ENCODE assay signal across 13 cellular contexts in genomic region chr5:59328801-59329296, GRCh38.
DNase-seq lines count a peak whose midpoint lies in the region; ATAC-seq, FAIRE-seq and TF ChIP-seq lines count a peak whose summit lies in the region.
"Had no signal": no experiment of that assay in that cellular context is flagged by ENCODE, and none has a peak within 500 bp of the region (broad histone marks: within the 10 kb centered on the region; RNA-seq: fewer than 3 reads in every experiment).

No MANE protein-coding gene starts in this region.

- no peaks in the 10 kb centered on the region for H4K20me1 ChIP-seq in smooth muscle cell (ENCODE audit: low read depth)

- H3K9me3 ChIP-seq in right atrium auricular region: no peaks in the 10 kb centered on the region
- H3K9me3 ChIP-seq in heart right ventricle: no peaks in the 10 kb centered on the region
- H3K9me3 ChIP-seq in smooth muscle cell (replicated peaks; ENCODE audit: low read depth): no peaks in the 10 kb centered on the region
- H3K9me3 ChIP-seq: adrenal gland had no signal

- no peak for TF ChIP-seq POLR2A in GM12891 (IDR thresholded peaks at IDR 0.05; ENCODE audit: low read depth, low read length)

- intact Hi-C loops in Right ventricle myocardium inferior (cut with DNase I): no loop called here
- intact Hi-C loops in heart right ventricle (cut with DNase I): loop anchor here in 1 of 10 donors (5.0 kb wide), 1 partner anchor 42 kb away; no protein-coding TSS in a partner anchor
- intact Hi-C loops in posterior vena cava (cut with DNase I): no loop called here

- 39 to 45% methylated on average over 6 of the region's 6 CpGs for WGBS in heart right ventricle, 2 donors
- WGBS in smooth muscle cell (ENCODE audit: low lambda C conversion rate): 60% methylated on average over 6 of the region's 6 CpGs

- H3K4me1 ChIP-seq in right atrium auricular region (peaks cover 0 to 15% of the 10 kb centered on the region in 2 donors), heart right ventricle (peaks cover 0 to 47% (median 26%) of the 10 kb centered on the region in 9 donors), smooth muscle cell (ENCODE audit: low read depth) (no peaks in the 10 kb centered on the region)
- H3K4me1 ChIP-seq: adrenal gland had no signal

- H2AFZ ChIP-seq in smooth muscle cell (ENCODE audit: low read depth): no peak overlapping the region

- H3K4me1 Mint-ChIP-seq in WTC11: peaks cover 5% of the 10 kb centered on the region; the same call in 1 of the 2 replicates

- H3K4me3 Mint-ChIP-seq in WTC11: no peak overlapping the region

- no peak for FAIRE-seq in GM12891 (lab: Jason Lieb, UNC)
- FAIRE-seq: GM12878 had no signal

- ATAC-seq in Right ventricle myocardium inferior (peak; percentile 53), WTC11 (peak; percentile 56), heart right ventricle (peak; percentile 29 to 81 (median 76))
- ATAC-seq: esophagus mucosa, GM12878 had no signal

- H3K27me3 ChIP-seq in right atrium auricular region (no peaks in the 10 kb centered on the region), heart right ventricle (no peaks in the 10 kb centered on the region), smooth muscle cell (ENCODE audit: low read depth) (no peaks in the 10 kb centered on the region)
- H3K27me3 ChIP-seq: adrenal gland had no signal

- CTCF ChIA-PET in WTC11 (lab: Charles Lee): no interaction called here

- no peaks in the 10 kb centered on the region for H3K36me3 ChIP-seq in right atrium auricular region
- no peaks in the 10 kb centered on the region for H3K36me3 ChIP-seq in heart right ventricle
- no peaks in the 10 kb centered on the region for H3K36me3 ChIP-seq in smooth muscle cell (ENCODE audit: low read depth)
- H3K36me3 ChIP-seq: adrenal gland had no signal

- no peaks in the 10 kb centered on the region for H3K9me3 Mint-ChIP-seq in WTC11

- no peak for DNase-seq in Right ventricle myocardium inferior (ENCODE audit: missing footprints)
- DNase-seq in right atrium auricular region (ENCODE audit: low spot score): no peak
- DNase-seq in WTC11 (ENCODE audit: low spot score): no peak
- DNase-seq in heart right ventricle: peak in 1 of 2 donors; percentile 20
- DNase-seq in smooth muscle cell (lab: John Stamatoyannopoulos, UW; ENCODE audit: unreplicated experiment): no peak
- no peak for DNase-seq in stimulated activated CD4-positive, alpha-beta T cell treated with anti-CD3 and anti-CD28 coated beads, Interleukin-4, amount 100 ng/mL, for 24 hours
- no peak for DNase-seq in posterior vena cava (ENCODE audit: low spot score)
- no peak for DNase-seq in GM12891 (ENCODE audit: insufficient read length, low spot score)
- DNase-seq: activated CD4-positive, alpha-beta T cell treated with anti-CD3 and anti-CD28 coated beads, Interleukin-2, amount 50 U/mL, for 4 hours; adrenal gland; NCI-H1048 had no signal

- H3F3A ChIP-seq in smooth muscle cell (ENCODE audit: low read depth): no peaks in the 10 kb centered on the region

- H3K27ac Mint-ChIP-seq in WTC11: no peak overlapping the region

- H3K36me3 Mint-ChIP-seq in WTC11: no peaks in the 10 kb centered on the region

- H3K79me2 ChIP-seq in smooth muscle cell (ENCODE audit: low read depth): no peaks in the 10 kb centered on the region

- H3K9ac ChIP-seq in smooth muscle cell (ENCODE audit: low read depth): no peak overlapping the region

- H3K27me3 Mint-ChIP-seq in WTC11 (ENCODE audit: low read depth): no peaks in the 10 kb centered on the region

- peak overlapping the region; percentile 4 for H3K4me2 ChIP-seq in smooth muscle cell

- H3K27ac ChIP-seq in right atrium auricular region: no peak overlapping the region
- H3K27ac ChIP-seq in heart right ventricle: peak overlapping the region in 4 of 10 donors; percentile 1 to 58 (median 13)
- peak overlapping the region; percentile 13 for H3K27ac ChIP-seq in smooth muscle cell (ENCODE audit: low read depth)
- H3K27ac ChIP-seq: adrenal gland had no signal

- H3K4me3 ChIP-seq in right atrium auricular region: no peak overlapping the region
- H3K4me3 ChIP-seq in heart right ventricle: peak overlapping the region in 1 of 10 donors; percentile 8
- no peak overlapping the region for H3K4me3 ChIP-seq in smooth muscle cell
- H3K4me3 ChIP-seq: adrenal gland, GM12878 had no signal

- TF ChIP-seq CTCF in right atrium auricular region (IDR thresholded peaks at IDR 0.05): no peak
- no peak for TF ChIP-seq CTCF in WTC11 (IDR thresholded peaks at IDR 0.05)
- no peak for TF ChIP-seq CTCF in heart right ventricle (IDR thresholded peaks at IDR 0.05)
- no peak for TF ChIP-seq CTCF in smooth muscle cell (IDR thresholded peaks at IDR 0.05; ENCODE audit: borderline replicate concordance, insufficient read depth, poor library complexity, severe bottlenecking)

- POLR2A ChIA-PET in WTC11 (lab: Charles Lee): no interaction called here

TF ChIP-seq in WTC11, 78 proteins besides CTCF, POLR2A, EP300 and RAD21:
- TF ChIP-seq SMAD3 (CRISPR knock-in tag; IDR thresholded peaks at IDR 0.05; ENCODE audit: borderline replicate concordance) (no peak), NR2C2 (CRISPR knock-in tag; IDR thresholded peaks at IDR 0.05) (no peak), FOXJ3 (CRISPR knock-in tag; IDR thresholded peaks at IDR 0.05; ENCODE audit: borderline replicate concordance) (no peak)
- TF ChIP-seq, protein P1, sequence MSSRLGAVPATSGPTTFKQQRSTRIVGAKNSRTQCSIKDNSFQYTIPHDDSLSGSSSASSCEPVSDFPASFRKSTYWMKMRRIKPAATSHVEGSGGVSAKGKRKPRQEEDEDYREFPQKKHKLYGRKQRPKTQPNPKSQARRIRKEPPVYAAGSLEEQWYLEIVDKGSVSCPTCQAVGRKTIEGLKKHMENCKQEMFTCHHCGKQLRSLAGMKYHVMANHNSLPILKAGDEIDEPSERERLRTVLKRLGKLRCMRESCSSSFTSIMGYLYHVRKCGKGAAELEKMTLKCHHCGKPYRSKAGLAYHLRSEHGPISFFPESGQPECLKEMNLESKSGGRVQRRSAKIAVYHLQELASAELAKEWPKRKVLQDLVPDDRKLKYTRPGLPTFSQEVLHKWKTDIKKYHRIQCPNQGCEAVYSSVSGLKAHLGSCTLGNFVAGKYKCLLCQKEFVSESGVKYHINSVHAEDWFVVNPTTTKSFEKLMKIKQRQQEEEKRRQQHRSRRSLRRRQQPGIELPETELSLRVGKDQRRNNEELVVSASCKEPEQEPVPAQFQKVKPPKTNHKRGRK (CRISPR knock-in tag; IDR thresholded peaks at IDR 0.05; ENCODE audit: borderline replicate concordance): no peak

TF ChIP-seq in GM12891, 5 proteins besides CTCF, POLR2A, EP300 and RAD21:
- TF ChIP-seq POLR2AphosphoS5 (IDR thresholded peaks at IDR 0.05; ENCODE audit: low read depth, low read length): no peak
- no peak for TF ChIP-seq SPI1 (IDR thresholded peaks at IDR 0.05; ENCODE audit: low read depth, low read length)
- TF ChIP-seq POU2F2 (IDR thresholded peaks at IDR 0.05; ENCODE audit: low read depth, low read length): no peak
- no peak for TF ChIP-seq PAX5 (IDR thresholded peaks at IDR 0.05; ENCODE audit: insufficient read depth, low read length, severe bottlenecking)
- no peak for TF ChIP-seq TAF1 (IDR thresholded peaks at IDR 0.05; ENCODE audit: low read depth, low read length)
